8 cellular contexts compared by ENCODE assay signal in the genomic region with DNA sequence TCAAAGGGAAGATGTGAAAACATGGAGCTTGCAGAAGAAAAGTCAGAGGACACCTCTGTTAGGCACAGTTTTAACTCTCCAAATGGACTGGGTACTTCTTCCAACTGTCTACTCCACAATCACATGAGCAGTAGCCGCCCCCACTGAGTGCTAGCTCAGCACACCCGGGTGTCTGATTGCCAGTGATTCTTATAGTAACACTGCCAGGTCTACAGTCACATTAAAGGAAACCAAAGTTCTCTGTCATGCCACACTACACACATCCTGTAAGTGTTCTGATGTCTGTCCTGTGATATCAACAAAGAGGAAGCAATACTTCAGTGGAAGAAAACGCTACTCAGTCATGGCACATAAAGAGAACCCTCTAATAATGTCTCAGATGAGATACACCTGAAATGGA. TPM values are rescaled to one million over a fixed set of nuclear protein-coding genes. Genes with fewer than 3 reads are reported as not detected.
DNase-seq lines count a peak whose midpoint lies in the region; ATAC-seq and TF ChIP-seq lines count a peak whose summit lies in the region.

TSS of gene HAVCR2 (minus strand) at position 84 of the 400 bp plus-strand sequence. CDS start at position 23, 61 bp downstream.

- TF ChIP-seq CTCF in GM10266 (IDR thresholded peaks at IDR 0.05; ENCODE audit: control insufficient read depth, insufficient read depth, low read depth, missing control alignments) (no peak), NB4 (IDR thresholded peaks at IDR 0.05; ENCODE audit: low read depth, low read length) (no peak), lower lobe of right lung (IDR thresholded peaks at IDR 0.05) (no peak)

- H3K4me3 ChIP-seq in NB4 (ENCODE audit: low read depth, low read length), result no peak within 1 kb of the TSS
- peak within 1 kb of the TSS; percentile 32 for H3K4me3 ChIP-seq in lower lobe of right lung

- H3K4me1 Mint-ChIP-seq in activated T-cell treated with anti-CD3 and anti-CD28 coated beads, Interleukin-2, amount 50 U/mL, for 72 hours (ENCODE audit: low read depth), result peaks cover 71% of the 10 kb centered on the region

- H3K27ac Mint-ChIP-seq in activated T-cell treated with anti-CD3 and anti-CD28 coated beads, Interleukin-2, amount 50 U/mL, for 72 hours, result peak within 1 kb of the TSS; percentile 90

- ATAC-seq in GM21737 (IDR thresholded peaks at IDR 0.05; ENCODE audit: unreplicated experiment) (peak; percentile 80), lower lobe of right lung (peak; percentile 71 to 90)
- peak; percentile 95 to 96 for ATAC-seq in activated T-cell treated with anti-CD3 and anti-CD28 coated beads, Interleukin-2, amount 50 U/mL, for 72 hours (replicated peaks in 1 of 2)

- H3K4me3 Mint-ChIP-seq in activated T-cell treated with anti-CD3 and anti-CD28 coated beads, Interleukin-2, amount 50 U/mL, for 72 hours, result peak within 1 kb of the TSS; percentile 80 to 93

- no peak for TF ChIP-seq POLR2A in NB4 (IDR thresholded peaks at IDR 0.05; ENCODE audit: extremely low read depth, insufficient read length)

- no peaks in the 10 kb centered on the region for H3K27me3 ChIP-seq in lower lobe of right lung (ENCODE audit: low read depth)

- no peaks in the 10 kb centered on the region for H3K9me3 Mint-ChIP-seq in activated T-cell treated with anti-CD3 and anti-CD28 coated beads, Interleukin-2, amount 50 U/mL, for 72 hours

- H3K36me3 Mint-ChIP-seq in activated T-cell treated with anti-CD3 and anti-CD28 coated beads, Interleukin-2, amount 50 U/mL, for 72 hours (ENCODE audit: insufficient read depth in 2 of 2), result peaks cover 2 to 8% of the 10 kb centered on the region in 2 donors

- H3K9me3 ChIP-seq in lower lobe of right lung, result no peaks in the 10 kb centered on the region

- H3K27ac ChIP-seq in lower lobe of right lung (peak within 1 kb of the TSS; percentile 65), substantia nigra (ENCODE audit: low read depth, low read length, poor library complexity, severe bottlenecking) (peak within 1 kb of the TSS; percentile 37)

- H3K4me1 ChIP-seq in lower lobe of right lung, result no peaks in the 10 kb centered on the region

- DNase-seq in GM10266 (ENCODE audit: extremely low spot score), result peak; percentile 38
- DNase-seq in NB4 (ENCODE audit: low read depth), result peak; percentile 36
- DNase-seq in activated T-cell treated with anti-CD3 and anti-CD28 coated beads, Interleukin-2, amount 50 U/mL, for 72 hours, result peak; percentile 66 to 68
- peak; percentile 70 for DNase-seq in lower lobe of right lung
- peak in 37 of 49 donors; percentile 2 to 70 (median 28) for DNase-seq in substantia nigra (lab: John Stamatoyannopoulos, UW)
- no peak for DNase-seq in NCI-H2227 treated with DMSO at 0.1 percent for 48 hours (lab: John Stamatoyannopoulos, UW)
- no peak for DNase-seq in retina

- no peaks in the 10 kb centered on the region for H3K27me3 Mint-ChIP-seq in activated T-cell treated with anti-CD3 and anti-CD28 coated beads, Interleukin-2, amount 50 U/mL, for 72 hours (ENCODE audit: low read depth)

- intact Hi-C loops in lower lobe of right lung (cut with DNase I), result no loop called here

- no peaks in the 10 kb centered on the region for H3K36me3 ChIP-seq in lower lobe of right lung

RNA-seq across cellular contexts. Expression of gene HAVCR2, which starts in this region (rescaled TPM):
- 10 to 100 TPM; 19.7 to 30.2 TPM for total RNA-seq in activated T-cell treated with anti-CD3 and anti-CD28 coated beads, Interleukin-2, amount 50 U/mL, for 72 hours
- total RNA-seq in lower lobe of right lung, result 33.8 TPM

Comparison
In these comparisons a context has a peak if more than half of its experiments do, and no peak if none do; other contexts are left out.
1. DNase-seq: peak in GM10266 (single experiment), NB4 (single experiment), activated T-cell treated with anti-CD3 and anti-CD28 coated beads, Interleukin-2, amount 50 U/mL, for 72 hours (2 of 2), lower lobe of right lung (single experiment) and substantia nigra (37 of 49); none in NCI-H2227 treated with DMSO at 0.1 percent for 48 hours (single experiment) and retina (single experiment).
2. Peak in every context shown above with its lines, with median percentiles within 50 percentile points of each other: ATAC-seq.